ENCODE assay signal across 33 cellular contexts in the genomic region with DNA sequence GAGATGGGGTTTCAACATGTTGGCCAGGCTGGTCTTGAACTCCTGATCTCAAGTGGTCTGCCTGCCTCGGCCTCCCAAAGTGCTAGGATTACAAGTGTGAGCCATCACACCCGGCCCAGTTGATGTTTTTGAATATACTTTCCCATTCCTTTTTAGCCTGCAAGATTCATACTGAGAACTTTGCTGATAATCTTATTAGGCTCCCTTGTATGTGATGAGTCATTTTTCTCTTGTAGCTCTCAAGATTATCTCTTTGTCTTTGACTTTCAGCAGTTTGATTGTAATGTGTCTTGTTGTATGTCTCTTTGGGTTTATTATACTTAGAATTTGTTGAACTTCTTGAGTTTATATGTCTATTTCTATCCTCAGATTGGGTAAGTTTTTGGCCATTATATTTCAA.
"Had no signal": no experiment of that assay in that cellular context is flagged by ENCODE, and none has a peak within 500 bp of the region (broad histone marks: within the 10 kb centered on the region; RNA-seq: fewer than 3 reads in every experiment).

No MANE protein-coding gene starts in this region.

- ATAC-seq: activated naive CD4-positive, alpha-beta T cell treated with anti-CD3 and anti-CD28 coated beads, Interleukin-2, amount 50 U/mL, for 72 hours; activated naive CD8-positive, alpha-beta T cell treated with anti-CD3 and anti-CD28 coated beads, Interleukin-2, amount 50 U/mL, for 24 hours; activated T-cell treated with anti-CD3 and anti-CD28 coated beads, Interleukin-2, amount 50 U/mL, for 4 hours; activated T-cell treated with anti-CD3 and anti-CD28 coated beads, Interleukin-2, amount 50 U/mL, for 72 hours; activated T-helper 17 cell treated with anti-CD3 and anti-CD28 coated beads, Interleukin-2, amount 50 U/mL, for 72 hours; body of pancreas had no signal

- H3K36me3 ChIP-seq: brain microvascular endothelial cell, breast epithelium, cardiac muscle cell had no signal

- H3K27ac ChIP-seq: adrenal gland, ascending aorta, body of pancreas, brain microvascular endothelial cell, breast epithelium, cardiac muscle cell had no signal

- DNase-seq: activated effector memory CD4-positive, alpha-beta T cell treated with anti-CD3 and anti-CD28 coated beads, Interleukin-2, amount 50 U/mL, for 16 hours; activated effector memory CD4-positive, alpha-beta T cell treated with Interleukin-2 at 50 U/mL for 16 hours; activated gamma-delta T cell; activated gamma-delta T cell treated with Interleukin-2 at 50 U/mL for 16 hours; activated naive CD4-positive, alpha-beta T cell; activated naive CD4-positive, alpha-beta T cell treated with anti-CD3 and anti-CD28 coated beads for 36 hours; activated naive CD4-positive, alpha-beta T cell treated with anti-CD3 and anti-CD28 coated beads, Interleukin-2, amount 10 ng/mL, durations not matched to agents 7 days and 5 days; activated naive CD4-positive, alpha-beta T cell treated with anti-CD3 and anti-CD28 coated beads, Interleukin-2, amount 50 U/mL, for 16 hours; activated naive CD4-positive, alpha-beta T cell treated with Interleukin-2 at 50 U/mL for 16 hours; activated naive CD8-positive, alpha-beta T cell treated with anti-CD3 and anti-CD28 coated beads for 36 hours; activated naive CD8-positive, alpha-beta T cell treated with anti-CD3 and anti-CD28 coated beads, Interleukin-2, amount 10 ng/mL, durations not matched to agents 7 days and 5 days; activated naive CD8-positive, alpha-beta T cell treated with anti-CD3 and anti-CD28 coated beads, Interleukin-2, amount 50 U/mL, for 24 hours; activated T-cell treated with anti-CD3 and anti-CD28 coated beads, Interleukin-2, amount 50 U/mL, for 24 hours; activated T-cell treated with anti-CD3 and anti-CD28 coated beads, Interleukin-2, amount 50 U/mL, for 4 hours; activated T-cell treated with anti-CD3 and anti-CD28 coated beads, Interleukin-2, amount 50 U/mL, for 48 hours; activated T-cell treated with anti-CD3 and anti-CD28 coated beads, Interleukin-2, amount 50 U/mL, for 72 hours; adrenal gland; amniotic stem cell; amygdala; anterior cingulate cortex; aorta; body of pancreas; brain microvascular endothelial cell; caudate nucleus; central memory CD4-positive, alpha-beta T cell; cerebellar nuclear complex had no signal

- H3K4me3 ChIP-seq: adrenal gland, ascending aorta, body of pancreas, breast epithelium, cardiac muscle cell had no signal

- H3K4me1 ChIP-seq: adrenal gland, ascending aorta, body of pancreas, breast epithelium had no signal

- H3K27me3 ChIP-seq: adrenal gland, ascending aorta, body of pancreas, brain microvascular endothelial cell, breast epithelium, cardiac muscle cell had no signal

- FAIRE-seq: astrocyte, bronchial epithelial cell had no signal
